In the genomic region with DNA sequence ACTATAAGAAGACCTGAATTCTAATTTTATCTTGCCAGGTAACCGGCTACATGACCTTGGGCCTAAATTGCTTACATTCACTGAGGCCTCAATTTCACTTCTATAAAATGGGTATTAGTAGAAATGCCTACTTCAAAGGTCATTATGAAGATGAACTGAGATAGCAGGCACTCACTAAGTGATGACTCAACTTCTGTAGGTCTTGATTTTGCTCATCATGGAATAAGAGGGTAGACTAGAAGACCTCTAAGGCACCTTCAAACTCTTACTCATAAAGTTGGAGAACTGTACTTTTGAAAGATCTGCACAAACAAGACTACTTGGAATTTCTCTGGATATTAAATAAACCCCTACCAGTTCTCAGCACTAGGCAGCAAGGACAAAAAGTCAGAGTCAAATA, we compare ENCODE assay signal across 28 cellular contexts.
"Had no signal": no experiment of that assay in that cellular context is flagged by ENCODE, and none has a peak within 500 bp of the region (broad histone marks: within the 10 kb centered on the region; RNA-seq: fewer than 3 reads in every experiment).

No MANE protein-coding gene starts in this region.

- H3K9me3 Mint-ChIP-seq: activated naive CD8-positive, alpha-beta T cell treated with anti-CD3 and anti-CD28 coated beads, Interleukin-2, amount 10 ng/mL, durations not matched to agents 7 days and 5 days; effector memory CD8-positive, alpha-beta T cell; naive thymus-derived CD8-positive, alpha-beta T cell; neural crest cell; stimulated activated naive B cell treated with anti-CD40 and anti-IgM and Interleukin-4, amounts not matched to agents 10 μg/mL and 1 μg/mL and 100 μg/mL, for 72 hours had no signal

- H3K4me3 Mint-ChIP-seq: activated naive CD8-positive, alpha-beta T cell treated with anti-CD3 and anti-CD28 coated beads, Interleukin-2, amount 10 ng/mL, durations not matched to agents 7 days and 5 days; effector memory CD8-positive, alpha-beta T cell; naive thymus-derived CD8-positive, alpha-beta T cell; neural crest cell; stimulated activated naive B cell treated with anti-CD40 and anti-IgM and Interleukin-4, amounts not matched to agents 10 μg/mL and 1 μg/mL and 100 μg/mL, for 72 hours had no signal

- H3K36me3 Mint-ChIP-seq: activated naive CD8-positive, alpha-beta T cell treated with anti-CD3 and anti-CD28 coated beads, Interleukin-2, amount 10 ng/mL, durations not matched to agents 7 days and 5 days; naive thymus-derived CD8-positive, alpha-beta T cell; stimulated activated naive B cell treated with anti-CD40 and anti-IgM and Interleukin-4, amounts not matched to agents 10 μg/mL and 1 μg/mL and 100 μg/mL, for 72 hours had no signal

- DNase-seq: activated CD8-positive, alpha-beta memory T cell treated with anti-CD3 and anti-CD28 coated beads, Interleukin-2, amount 50 U/mL, for 4 hours; activated naive CD8-positive, alpha-beta T cell treated with anti-CD3 and anti-CD28 coated beads, Interleukin-2, amount 10 ng/mL, durations not matched to agents 7 days and 5 days; amniotic stem cell; brain microvascular endothelial cell; effector memory CD8-positive, alpha-beta T cell; erythroblast; gastrocnemius medialis; glutamatergic neuron; left lung; lower lobe of right lung; mesenchymal stem cell; naive thymus-derived CD8-positive, alpha-beta T cell; nucleus accumbens; pancreas; retina; stimulated activated CD4-positive, alpha-beta T cell treated with anti-CD3 and anti-CD28 coated beads, Interleukin-12 subunit alpha, Interleukin-12 subunit beta, amount 100 ng/mL, for 4 hours; stimulated activated CD4-positive, alpha-beta T cell treated with anti-CD3 and anti-CD28 coated beads, Interleukin-4, amount 100 ng/mL, for 4 hours; stimulated activated CD8-positive, alpha-beta memory T cell treated with anti-CD3 and anti-CD28 coated beads, Interleukin-4, amount 100 ng/mL, for 48 hours; stimulated activated naive B cell treated with anti-CD40 and anti-IgM and Interleukin-4, amounts not matched to agents 10 μg/mL and 1 μg/mL and 100 μg/mL, for 72 hours; T-helper 2 cell had no signal

- H3K27me3 ChIP-seq: brain microvascular endothelial cell, gastrocnemius medialis, left lung, pancreas, tibial nerve had no signal

- H3K27ac Mint-ChIP-seq: activated naive CD8-positive, alpha-beta T cell treated with anti-CD3 and anti-CD28 coated beads, Interleukin-2, amount 10 ng/mL, durations not matched to agents 7 days and 5 days; effector memory CD8-positive, alpha-beta T cell; naive thymus-derived CD8-positive, alpha-beta T cell; stimulated activated naive B cell treated with anti-CD40 and anti-IgM and Interleukin-4, amounts not matched to agents 10 μg/mL and 1 μg/mL and 100 μg/mL, for 72 hours had no signal

- ATAC-seq: effector memory CD8-positive, alpha-beta T cell; gastrocnemius medialis; left lung; lower lobe of right lung; naive thymus-derived CD8-positive, alpha-beta T cell; pancreas; sciatic nerve had no signal

- H3K4me3 ChIP-seq: coronary artery, gastrocnemius medialis, left lung, lower lobe of right lung, pancreas, prostate gland, skin epidermis, tibial nerve had no signal

- H3K27ac ChIP-seq: brain microvascular endothelial cell, coronary artery, gastrocnemius medialis, left lung, lower lobe of right lung, pancreas, prostate gland, skin epidermis, tibial nerve had no signal

- FAIRE-seq: astrocyte, islet of Langerhans, pancreas had no signal

- H3K9me3 ChIP-seq: gastrocnemius medialis, left lung, lower lobe of right lung, pancreas, prostate gland, tibial nerve had no signal

- H3K4me1 ChIP-seq: left lung, lower lobe of right lung, pancreas, prostate gland had no signal

- H3K36me3 ChIP-seq: brain microvascular endothelial cell, gastrocnemius medialis, left lung, lower lobe of right lung, pancreas, prostate gland, tibial nerve had no signal
